Comparison of ENCODE assay signal across 8 cellular contexts in the genomic region with DNA sequence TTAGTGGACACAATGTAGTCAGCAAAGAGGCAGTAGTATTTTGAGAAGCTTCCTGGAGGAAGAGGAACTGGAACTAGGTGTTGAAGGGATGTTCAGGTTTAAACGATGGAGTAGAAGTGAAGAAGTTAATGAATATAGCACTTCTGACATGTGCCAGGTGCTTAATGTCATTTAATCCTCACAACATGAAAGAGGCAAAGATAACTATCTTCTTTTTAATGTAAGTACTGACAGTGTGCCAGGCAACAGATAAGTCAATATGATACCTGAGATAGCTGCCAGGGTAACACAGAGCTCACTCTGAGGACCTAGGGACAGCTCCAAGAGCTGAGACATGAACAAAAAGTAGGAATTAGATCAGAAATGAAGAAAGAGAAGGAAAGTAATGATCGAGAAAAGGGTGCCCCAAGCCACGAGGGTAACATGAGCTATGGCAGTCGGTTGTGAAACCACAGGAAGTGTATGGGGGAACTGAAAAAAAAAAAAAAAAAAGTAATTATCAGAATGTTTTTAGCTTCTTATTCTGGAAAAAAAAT.
A peak's percentile ranks its signal among the peaks of the same experiment; 100 is the strongest.
DNase-seq lines count a peak whose midpoint lies in the region; ATAC-seq and TF ChIP-seq lines count a peak whose summit lies in the region.

No MANE protein-coding gene starts in this region.

- H2BK120ac ChIP-seq in H9 (ENCODE audit: low read depth, low read length, poor library complexity, severe bottlenecking), result no peak overlapping the region

- no peaks in the 10 kb centered on the region for H3K23me2 ChIP-seq in H9 (ENCODE audit: insufficient read length, low read depth, low read length, poor library complexity, severe bottlenecking)

- TF ChIP-seq CTCF in NB4 (IDR thresholded peaks at IDR 0.05; ENCODE audit: low read depth, low read length), result no peak
- no peak for TF ChIP-seq CTCF in H9 (conservative IDR thresholded peaks at IDR 0.05)

- H3K27me3 Mint-ChIP-seq in central memory CD8-positive, alpha-beta T cell, result no peaks in the 10 kb centered on the region
- H3K27me3 Mint-ChIP-seq in H9 (ENCODE audit: low read depth), result no peaks in the 10 kb centered on the region; the same call in 1 of the 2 replicates

- no peak overlapping the region for H3K4ac ChIP-seq in H9 (ENCODE audit: low read depth, low read length)

- no peak overlapping the region for H2AFZ ChIP-seq in H9 (ENCODE audit: low read length)

- no peak overlapping the region for H3K14ac ChIP-seq in H9 (ENCODE audit: insufficient read depth, low read length)

- no peak overlapping the region for H2BK5ac ChIP-seq in H9 (ENCODE audit: insufficient read length, low read length)

- H3T11ph ChIP-seq in H9 (ENCODE audit: low read length), result no peak overlapping the region

- H3K4me3 ChIP-seq in NB4 (ENCODE audit: low read depth, low read length), result no peak overlapping the region

- H3K79me1 ChIP-seq in H9 (ENCODE audit: insufficient read depth, low read depth, low read length, poor library complexity, severe bottlenecking), result no peaks in the 10 kb centered on the region

- H3K27me3 ChIP-seq in H9 (ENCODE audit: insufficient read depth, low read length), result no peaks in the 10 kb centered on the region

- peak overlapping the region; percentile 74 for H3K27ac Mint-ChIP-seq in central memory CD8-positive, alpha-beta T cell (ENCODE audit: low read depth)
- H3K27ac Mint-ChIP-seq in H9, result no peak overlapping the region

- no CpG with 5 or more reads among the region's 4 CpGs for WGBS in H9 (ENCODE audit: extremely low coverage, insufficient read length, low lambda C conversion rate)

- no peak overlapping the region for H3K23ac ChIP-seq in H9 (ENCODE audit: insufficient read length, low read depth, low read length)

- H3K18ac ChIP-seq in H9 (ENCODE audit: insufficient read length, low read depth, low read length), result no peak overlapping the region

- H3K27ac ChIP-seq in H9 (ENCODE audit: insufficient read length, low read depth, low read length), result no peak overlapping the region

- H3K4me3 Mint-ChIP-seq in central memory CD8-positive, alpha-beta T cell, result peak overlapping the region; percentile 58
- H3K4me3 Mint-ChIP-seq in H9, result no peak overlapping the region

- no peak overlapping the region for H3K4me2 ChIP-seq in H9 (ENCODE audit: insufficient read depth, insufficient read length, low read length)

- DNase-seq in NB4 (ENCODE audit: low read depth), result peak; percentile 59
- no peak for DNase-seq in central memory CD8-positive, alpha-beta T cell (ENCODE audit: low spot score in 2 of 2)
- DNase-seq in UCSD-AML1 (lab: John Stamatoyannopoulos, UW; ENCODE audit: unreplicated experiment), result no peak
- DNase-seq in posterior vena cava (ENCODE audit: low spot score), result no peak
- DNase-seq in H9, result no peak
- DNase-seq in DMS79 treated with DMSO at 0.1 percent for 48 hours (lab: John Stamatoyannopoulos, UW), result no peak

- H3K9me3 ChIP-seq in H9 (ENCODE audit: control insufficient read depth, low read depth, low read length), result no peaks in the 10 kb centered on the region

- no peak overlapping the region for H4K91ac ChIP-seq in H9 (ENCODE audit: insufficient read length, low read depth, low read length)

- no peak overlapping the region for H4K8ac ChIP-seq in H9 (replicated peaks; ENCODE audit: insufficient read length, low read depth, low read length)

- H3K36me3 Mint-ChIP-seq in central memory CD8-positive, alpha-beta T cell (ENCODE audit: insufficient read depth), result no peaks in the 10 kb centered on the region
- H3K36me3 Mint-ChIP-seq in H9 (ENCODE audit: insufficient read depth in 1 of 3, low read depth in 3 of 3), result peaks cover 0 to 6% (median 0%) of the 10 kb centered on the region in 3 experiments; a peak in 5 of 7 replicates

- peaks cover 2% of the 10 kb centered on the region; the same call in 1 of the 2 replicates for H3K4me1 ChIP-seq in H9 (ENCODE audit: insufficient read depth, low read length)

- no peaks in the 10 kb centered on the region for H3K79me2 ChIP-seq in H9 (ENCODE audit: insufficient read depth, low read length)

- no peak overlapping the region for H2BK15ac ChIP-seq in H9 (ENCODE audit: low read depth, low read length)

- H2BK20ac ChIP-seq in H9 (ENCODE audit: low read depth, low read length, poor library complexity, severe bottlenecking), result no peak overlapping the region

- no peak overlapping the region for H4K5ac ChIP-seq in H9 (ENCODE audit: insufficient read length, low read depth, low read length)

- no peak for TF ChIP-seq POLR2A in NB4 (IDR thresholded peaks at IDR 0.05; ENCODE audit: extremely low read depth, insufficient read length)

- ATAC-seq in GM18517 (IDR thresholded peaks at IDR 0.05; ENCODE audit: unreplicated experiment) (peak; percentile 66), HG02610 (IDR thresholded peaks at IDR 0.05; ENCODE audit: unreplicated experiment) (peak; percentile 60)
- ATAC-seq in central memory CD8-positive, alpha-beta T cell (replicated peaks; ENCODE audit: extremely low read depth, poor library complexity, severe bottlenecking), result peak; percentile 65

- H2AK5ac ChIP-seq in H9 (ENCODE audit: insufficient read length, low read length), result no peak overlapping the region

- no peak overlapping the region for H3K9ac ChIP-seq in H9 (ENCODE audit: extremely low read depth, insufficient read length, low read length)

- no peak overlapping the region for H3K56ac ChIP-seq in H9 (ENCODE audit: insufficient read length, low read depth, low read length)

- peaks cover 2% of the 10 kb centered on the region for H3K9me3 Mint-ChIP-seq in central memory CD8-positive, alpha-beta T cell
- peaks cover 2% of the 10 kb centered on the region in 2 experiments for H3K9me3 Mint-ChIP-seq in H9

- no peak overlapping the region for H2BK12ac ChIP-seq in H9 (ENCODE audit: insufficient read length, low read depth, low read length)

- peaks cover 24% of the 10 kb centered on the region for H3K4me1 Mint-ChIP-seq in central memory CD8-positive, alpha-beta T cell
- peaks cover 12% of the 10 kb centered on the region in 2 experiments for H3K4me1 Mint-ChIP-seq in H9

- no peaks in the 10 kb centered on the region for H4K20me1 ChIP-seq in H9 (ENCODE audit: control insufficient read depth, insufficient read depth, insufficient read length)

- intact Hi-C loops in posterior vena cava (cut with DNase I), result no loop called here
